Comparison of ENCODE assay signal across 8 cellular contexts in genomic region chr12:20370001-20370381, GRCh38. TPM values are rescaled to one million over a fixed set of nuclear protein-coding genes. Genes with fewer than 3 reads are reported as not detected.
DNase-seq lines count a peak whose midpoint lies in the region; ATAC-seq and TF ChIP-seq lines count a peak whose summit lies in the region.

No MANE protein-coding gene starts in this region.

- peaks cover 8% of the 10 kb centered on the region for H3K4me1 Mint-ChIP-seq in activated CD4-positive, alpha-beta T cell treated with anti-CD3 and anti-CD28 coated beads for 36 hours

- H3K27me3 Mint-ChIP-seq in activated CD4-positive, alpha-beta T cell treated with anti-CD3 and anti-CD28 coated beads for 36 hours: peaks cover 33% of the 10 kb centered on the region

- TF ChIP-seq CTCF in WERI-Rb-1 (IDR thresholded peaks at IDR 0.05; ENCODE audit: low read depth, low read length) (no peak), right atrium auricular region (IDR thresholded peaks at IDR 0.05) (no peak)

- ATAC-seq in HG02885 (IDR thresholded peaks at IDR 0.05; ENCODE audit: poor library complexity, unreplicated experiment): no peak
- ATAC-seq in activated CD4-positive, alpha-beta T cell treated with anti-CD3 and anti-CD28 coated beads for 36 hours: no peak

- H3K4me3 Mint-ChIP-seq in activated CD4-positive, alpha-beta T cell treated with anti-CD3 and anti-CD28 coated beads for 36 hours: no peak overlapping the region

- no peaks in the 10 kb centered on the region for H3K36me3 Mint-ChIP-seq in activated CD4-positive, alpha-beta T cell treated with anti-CD3 and anti-CD28 coated beads for 36 hours (ENCODE audit: low read depth)

- H3K36me3 ChIP-seq in WERI-Rb-1: no peaks in the 10 kb centered on the region
- H3K36me3 ChIP-seq in right atrium auricular region: no peaks in the 10 kb centered on the region

- H3K4me3 ChIP-seq in WERI-Rb-1 (ENCODE audit: low read depth, low read length) (peak overlapping the region; percentile 66), right atrium auricular region (peak overlapping the region; percentile 70 to 76)

- intact Hi-C loops in activated CD4-positive, alpha-beta T cell treated with anti-CD3 and anti-CD28 coated beads for 36 hours (cut with DNase I, micrococcal nuclease): no loop called here

- H3K27me3 ChIP-seq in WERI-Rb-1 (ENCODE audit: insufficient read depth, low read depth, severe bottlenecking) (peaks cover 2% of the 10 kb centered on the region), right atrium auricular region (no peaks in the 10 kb centered on the region)

- CTCF ChIA-PET in activated CD4-positive, alpha-beta T cell treated with anti-CD3 and anti-CD28 coated beads for 36 hours (lab: Charles Lee): interaction anchor here (1.3 kb wide), 1 partner anchor 10 kb away, joined by 5 read pairs; no protein-coding TSS in a partner anchor

- no peaks in the 10 kb centered on the region for H3K9me3 ChIP-seq in WERI-Rb-1 (ENCODE audit: severe bottlenecking)
- H3K9me3 ChIP-seq in right atrium auricular region: no peaks in the 10 kb centered on the region

- H3K9me3 Mint-ChIP-seq in activated CD4-positive, alpha-beta T cell treated with anti-CD3 and anti-CD28 coated beads for 36 hours (ENCODE audit: low read depth): no peaks in the 10 kb centered on the region

- H3K27ac ChIP-seq in WERI-Rb-1 (no peak overlapping the region), right atrium auricular region (peak overlapping the region; percentile 94 to 98)

- H3K27ac Mint-ChIP-seq in activated CD4-positive, alpha-beta T cell treated with anti-CD3 and anti-CD28 coated beads for 36 hours: no peak overlapping the region

- POLR2A ChIA-PET in activated CD4-positive, alpha-beta T cell treated with anti-CD3 and anti-CD28 coated beads for 36 hours (lab: Charles Lee): no interaction called here

- H3K4me1 ChIP-seq in right atrium auricular region: peaks cover 0 to 10% of the 10 kb centered on the region in 2 donors

- DNase-seq in ELF-1 (ENCODE audit: low read depth, low spot score) (peak; percentile 51), WERI-Rb-1 (peak; percentile 9), right atrium auricular region (ENCODE audit: low spot score) (peak; percentile 66), putamen (ENCODE audit: low spot score) (peak; percentile 7), T-helper 2 cell (no peak), NCI-H2029 (lab: John Stamatoyannopoulos, UW) (no peak)
- no peak for DNase-seq in activated CD4-positive, alpha-beta T cell treated with anti-CD3 and anti-CD28 coated beads for 36 hours

RNA-seq across cellular contexts. Expression of gene PDE3A, which starts 1.7 kb away (rescaled TPM):
- total RNA-seq in right atrium auricular region: 100 to 1,000 TPM in 1 of 2 donors, 10 to 100 TPM in 1; 80.7 to 127 TPM
- total RNA-seq in activated CD4-positive, alpha-beta T cell treated with anti-CD3 and anti-CD28 coated beads for 36 hours: not detected

Comparison
In these comparisons a context has a peak if more than half of its experiments do, and no peak if none do; other contexts are left out.
1. DNase-seq: peak in ELF-1 (single experiment), WERI-Rb-1 (single experiment), right atrium auricular region (single experiment) and putamen (single experiment); none in T-helper 2 cell (0 of 5), activated CD4-positive, alpha-beta T cell treated with anti-CD3 and anti-CD28 coated beads for 36 hours (single experiment) and NCI-H2029 (single experiment).
2. RNA of gene PDE3A, which starts 1.7 kb away (total RNA-seq): 80.7 to 127 TPM in right atrium auricular region; not detected in activated CD4-positive, alpha-beta T cell treated with anti-CD3 and anti-CD28 coated beads for 36 hours; every median in the first group is over 10 times any median in the second.